In the genomic region with DNA sequence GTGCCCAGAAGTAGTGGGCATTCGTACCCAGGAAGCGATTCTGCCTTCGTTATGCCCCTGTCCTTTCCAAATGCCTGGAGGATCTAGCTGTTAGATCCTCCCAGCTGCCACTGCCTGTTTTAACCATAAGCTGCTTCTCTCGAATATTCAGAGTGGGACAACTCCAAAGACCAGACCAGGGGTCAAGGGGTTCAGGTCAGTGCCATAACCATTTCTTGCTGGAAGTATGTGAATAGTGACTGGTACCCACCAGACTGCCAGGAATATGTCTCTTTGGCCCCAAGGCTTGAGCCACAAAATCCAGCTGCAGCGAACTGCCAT, we compare ENCODE assay signal across 8 cellular contexts. TPM values are rescaled to one million over a fixed set of nuclear protein-coding genes. Genes with fewer than 3 reads are reported as not detected.
DNase-seq lines count a peak whose midpoint lies in the region; ATAC-seq and TF ChIP-seq lines count a peak whose summit lies in the region.

No MANE protein-coding gene starts in this region.

- peaks cover 20% of the 10 kb centered on the region for H3K4me1 Mint-ChIP-seq in T-helper 17 cell

- ATAC-seq in T-helper 17 cell = no peak
- no peak for ATAC-seq in HG03108 (IDR thresholded peaks at IDR 0.05; ENCODE audit: unreplicated experiment)
- ATAC-seq in HG02970 (IDR thresholded peaks at IDR 0.05; ENCODE audit: low FRiP score, unreplicated experiment) = no peak

- peak overlapping the region; percentile 94 for H3K27ac Mint-ChIP-seq in T-helper 17 cell

- H3K36me3 Mint-ChIP-seq in T-helper 17 cell (ENCODE audit: low read depth) = peaks cover 7% of the 10 kb centered on the region

- no peaks in the 10 kb centered on the region for H3K27me3 Mint-ChIP-seq in T-helper 17 cell

- H3K9me3 ChIP-seq in T-helper 17 cell (ENCODE audit: control insufficient read depth, low read length, poor library complexity, severe bottlenecking) = no peaks in the 10 kb centered on the region

- TF ChIP-seq CTCF in GM12875 (IDR thresholded peaks at IDR 0.05; ENCODE audit: borderline replicate concordance, insufficient read depth, low read depth, low read length) (no peak), fibroblast of the aortic adventitia (IDR thresholded peaks at IDR 0.05; ENCODE audit: insufficient read depth, low read length) (no peak), retinal pigment epithelial cell (conservative IDR thresholded peaks at IDR 0.05; ENCODE audit: low read depth, low read length) (no peak)

- H3K4me3 ChIP-seq in GM12875 (ENCODE audit: low read depth, low read length) = peak overlapping the region; percentile 76
- H3K4me3 ChIP-seq in fibroblast of the aortic adventitia (ENCODE audit: low read depth, low read length) = peak overlapping the region; percentile 84
- peak overlapping the region; percentile 86 for H3K4me3 ChIP-seq in retinal pigment epithelial cell (ENCODE audit: low read length)

- peak overlapping the region; percentile 99 for H3K4me3 Mint-ChIP-seq in T-helper 17 cell

- no peak for DNase-seq in T-helper 17 cell
- DNase-seq in fibroblast of the aortic adventitia (ENCODE audit: low read depth) = no peak
- no peak for DNase-seq in retinal pigment epithelial cell (ENCODE audit: low read depth)
- DNase-seq in DMS 273 treated with DMSO at 0.1 percent for 48 hours (lab: John Stamatoyannopoulos, UW) = no peak
- DNase-seq in NCI-H1417 treated with DMSO at 0.1 percent for 48 hours (lab: John Stamatoyannopoulos, UW) = no peak

RNA-seq across cellular contexts. Expression of gene MTF1, which starts 0.9 kb away (rescaled TPM):
- 10 to 100 TPM; 25.5 to 26.6 TPM for total RNA-seq in T-helper 17 cell
- 4.7 and 7.4 TPM in 2 replicates for total RNA-seq in fibroblast of the aortic adventitia (ENCODE audit: low replicate concordance)

RNA-seq across cellular contexts. Expression of gene YRDC, which starts 52.3 kb away (rescaled TPM):
- total RNA-seq in T-helper 17 cell (10 to 100 TPM; 26.7 to 31.9 TPM), fibroblast of the aortic adventitia (ENCODE audit: low replicate concordance) (3.1 and 8.9 TPM in 2 replicates)

RNA-seq across cellular contexts. Expression of gene C1orf122, which starts 52.7 kb away (rescaled TPM):
- total RNA-seq in T-helper 17 cell (10 to 100 TPM; 13.0 to 13.2 TPM), fibroblast of the aortic adventitia (ENCODE audit: low replicate concordance) (14.5 and 24.0 TPM in 2 replicates)
